15 cellular contexts compared by ENCODE assay signal in the genomic region with DNA sequence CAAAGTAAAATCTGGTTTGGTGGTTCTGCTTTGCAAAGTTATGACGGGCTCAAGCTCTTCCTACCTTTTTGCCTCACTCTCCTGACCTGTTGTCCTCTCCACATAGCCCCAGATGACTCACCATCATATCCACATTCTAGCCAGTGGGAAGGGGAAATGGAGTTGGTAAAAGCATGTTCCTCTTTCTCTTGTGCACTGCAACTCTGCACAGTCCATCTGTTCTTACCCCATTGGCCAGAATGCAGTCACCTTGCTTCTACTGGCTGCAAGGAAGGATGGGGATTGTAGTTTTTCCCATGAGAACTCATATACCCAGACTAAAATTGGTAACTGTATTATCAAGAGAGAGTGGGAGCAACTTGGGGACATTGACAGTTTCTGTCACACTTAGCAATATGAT. TPM values are rescaled to one million over a fixed set of nuclear protein-coding genes. Genes with fewer than 3 reads are reported as not detected.
DNase-seq lines count a peak whose midpoint lies in the region; ATAC-seq and TF ChIP-seq lines count a peak whose summit lies in the region.
"Had no signal": no experiment of that assay in that cellular context is flagged by ENCODE, and none has a peak within 500 bp of the region (broad histone marks: within the 10 kb centered on the region; RNA-seq: fewer than 3 reads in every experiment).

No MANE protein-coding gene starts in this region.

- H3K4me1 ChIP-seq in RWPE2 (ENCODE audit: insufficient read depth, poor library complexity, severe bottlenecking) (no peaks in the 10 kb centered on the region), foreskin keratinocyte (no peaks in the 10 kb centered on the region)

- no peaks in the 10 kb centered on the region for H3K36me3 ChIP-seq in RWPE2 (ENCODE audit: low read depth)

- H3K27ac ChIP-seq in RWPE2 (ENCODE audit: poor library complexity, severe bottlenecking) (no peak overlapping the region), foreskin keratinocyte (no peak overlapping the region)
- H3K27ac ChIP-seq: C4-2B had no signal

- H3K9me3 ChIP-seq in RWPE2 (ENCODE audit: severe bottlenecking): no peaks in the 10 kb centered on the region

- TF ChIP-seq CTCF in RWPE2 (IDR thresholded peaks at IDR 0.05; ENCODE audit: poor library complexity, severe bottlenecking) (no peak), foreskin keratinocyte (conservative IDR thresholded peaks at IDR 0.05) (no peak), GM20000 (IDR thresholded peaks at IDR 0.05; ENCODE audit: extremely low read depth, missing control alignments) (no peak)

- DNase-seq in EH (ENCODE audit: low read depth) (peak; percentile 60), RWPE2 (ENCODE audit: low spot score) (no peak), foreskin keratinocyte (no peak), NCI-H446 treated with DMSO at 0.1 percent for 48 hours (lab: John Stamatoyannopoulos, UW) (no peak), GM20000 (ENCODE audit: low spot score) (no peak), NCI-H1105 (lab: John Stamatoyannopoulos, UW) (no peak)
- DNase-seq: activated CD4-positive, alpha-beta T cell treated with anti-CD3 and anti-CD28 coated beads for 1 hour; activated effector memory CD4-positive, alpha-beta T cell treated with anti-CD3 and anti-CD28 coated beads, Interleukin-2, amount 50 U/mL, for 16 hours; NCI-H2029; retina had no signal

- ATAC-seq in HG02973 (IDR thresholded peaks at IDR 0.05; ENCODE audit: unreplicated experiment): peak; percentile 53
- ATAC-seq in RWPE2 (ENCODE audit: low read depth): peak; percentile 55
- peak; percentile 51 for ATAC-seq in foreskin keratinocyte
- no peak for ATAC-seq in HG03045 (IDR thresholded peaks at IDR 0.05; ENCODE audit: unreplicated experiment)

- H3K27me3 ChIP-seq in RWPE2 (ENCODE audit: insufficient read depth, poor library complexity, severe bottlenecking) (no peaks in the 10 kb centered on the region), foreskin keratinocyte (no peaks in the 10 kb centered on the region)

- no peak overlapping the region for H3K4me3 ChIP-seq in RWPE2 (ENCODE audit: severe bottlenecking)

RNA-seq across cellular contexts. Expression of a gene that starts 50.4 kb away (rescaled TPM):
- total RNA-seq in foreskin keratinocyte: not detected in 2 replicates
- not detected in 2 replicates for polyA plus RNA-seq in foreskin keratinocyte
- total RNA-seq: HT-29, mononuclear cell had no signal
